Comparison of ENCODE assay signal across 9 cellular contexts in the genomic region with DNA sequence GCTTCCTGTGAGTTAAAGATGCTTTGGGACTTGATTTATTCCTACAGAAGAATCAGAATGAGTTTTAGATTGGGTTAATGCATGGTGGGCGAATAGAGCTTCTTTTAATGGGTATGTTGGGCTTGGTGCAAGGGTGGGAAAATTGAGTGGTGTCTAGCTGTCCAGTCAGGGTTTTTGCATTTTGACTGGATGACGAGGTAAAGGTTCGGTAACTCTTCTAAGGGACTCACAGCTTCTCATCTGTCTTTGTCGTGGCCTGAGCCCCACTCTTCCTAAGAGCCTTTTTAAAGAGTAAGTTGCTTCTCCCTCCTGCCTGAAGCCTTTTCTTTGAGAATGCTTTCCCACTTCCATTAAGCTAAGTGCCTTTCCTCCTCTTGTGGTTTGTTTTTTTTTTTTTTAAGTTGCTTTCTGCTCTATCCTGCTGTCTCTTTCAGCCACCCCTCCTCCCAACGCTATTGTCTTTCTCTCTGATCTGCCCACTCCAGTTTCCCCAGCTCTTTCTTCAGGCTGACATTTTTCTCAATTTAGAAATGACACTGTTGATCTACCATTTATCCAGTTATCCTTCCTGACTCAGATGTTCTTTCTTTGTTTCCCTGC. TPM values are rescaled to one million over a fixed set of nuclear protein-coding genes. Genes with fewer than 3 reads are reported as not detected.
A peak's percentile ranks its signal among the peaks of the same experiment; 100 is the strongest.
DNase-seq lines count a peak whose midpoint lies in the region; FAIRE-seq and TF ChIP-seq lines count a peak whose summit lies in the region.
"Had no signal": no experiment of that assay in that cellular context is flagged by ENCODE, and none has a peak within 500 bp of the region (broad histone marks: within the 10 kb centered on the region; RNA-seq: fewer than 3 reads in every experiment).

No MANE protein-coding gene starts in this region.

- peak overlapping the region; percentile 85 for H3K27ac Mint-ChIP-seq in T-helper 2 cell treated with Interferon-gamma antibody and Interleukin-4, amounts not matched to agents 5 μg/mL and 100 μg/mL, for 36 hours
- H3K27ac Mint-ChIP-seq in activated T-helper 1 cell treated with anti-CD3 and anti-CD28 coated beads, Interleukin-12 subunit alpha, Interleukin-12 subunit beta, Interleukin-2, Interleukin-4 antibody, amounts not matched to agents 30 ng/mL and 10 ng/mL and 1 ng/mL, durations not matched to agents 14 hours and 24 hours and 36 hours, result peak overlapping the region; percentile 77

- H3K4me2 ChIP-seq in keratinocyte (ENCODE audit: control insufficient read depth, extremely low read depth, insufficient read depth, low read depth, low read length), result peak overlapping the region; percentile 87

- dilution Hi-C loops in keratinocyte (cut with MboI; ENCODE audit: extremely low pct_ligation_motif_present, low sequenced_read_pairs), result no loop called here

- peak overlapping the region; percentile 97 for H3K9ac ChIP-seq in keratinocyte (ENCODE audit: control insufficient read depth, extremely low read depth, insufficient read depth, low read length)

- no peaks in the 10 kb centered on the region for H3K27me3 ChIP-seq in keratinocyte (ENCODE audit: control insufficient read depth, extremely low read depth, insufficient read depth, low read length)

- H3K4me1 ChIP-seq in keratinocyte (ENCODE audit: control insufficient read depth, extremely low read depth, insufficient read depth, low read length), result peaks cover 13% of the 10 kb centered on the region

- H3K9me3 ChIP-seq in keratinocyte (ENCODE audit: control insufficient read depth, low read depth, low read length), result no peaks in the 10 kb centered on the region

- H3K4me3 Mint-ChIP-seq in T-helper 2 cell treated with Interferon-gamma antibody and Interleukin-4, amounts not matched to agents 5 μg/mL and 100 μg/mL, for 36 hours, result peak overlapping the region; percentile 90
- H3K4me3 Mint-ChIP-seq in activated T-helper 1 cell treated with anti-CD3 and anti-CD28 coated beads, Interleukin-12 subunit alpha, Interleukin-12 subunit beta, Interleukin-2, Interleukin-4 antibody, amounts not matched to agents 30 ng/mL and 10 ng/mL and 1 ng/mL, durations not matched to agents 14 hours and 24 hours and 36 hours, result peak overlapping the region; percentile 96

- H3K27me3 Mint-ChIP-seq in T-helper 2 cell treated with Interferon-gamma antibody and Interleukin-4, amounts not matched to agents 5 μg/mL and 100 μg/mL, for 36 hours (ENCODE audit: low read depth), result no peaks in the 10 kb centered on the region
- peaks cover under 1% of the 10 kb centered on the region for H3K27me3 Mint-ChIP-seq in activated T-helper 1 cell treated with anti-CD3 and anti-CD28 coated beads, Interleukin-12 subunit alpha, Interleukin-12 subunit beta, Interleukin-2, Interleukin-4 antibody, amounts not matched to agents 30 ng/mL and 10 ng/mL and 1 ng/mL, durations not matched to agents 14 hours and 24 hours and 36 hours (ENCODE audit: insufficient read depth)

- H3K9me1 ChIP-seq in keratinocyte (ENCODE audit: control insufficient read depth, extremely low read depth, insufficient read depth, low read length), result no peaks in the 10 kb centered on the region

- intact Hi-C loops in activated T-helper 1 cell treated with anti-CD3 and anti-CD28 coated beads, Interleukin-12 subunit alpha, Interleukin-12 subunit beta, Interleukin-2, Interleukin-4 antibody, amounts not matched to agents 30 ng/mL and 10 ng/mL and 1 ng/mL, durations not matched to agents 14 hours and 24 hours and 36 hours (cut with micrococcal nuclease), result loop anchor here (5.0 to 10.0 kb wide), 3 partner anchors 72 to 668 kb away; a partner anchor contains a TSS

- H3K9me3 Mint-ChIP-seq in T-helper 2 cell treated with Interferon-gamma antibody and Interleukin-4, amounts not matched to agents 5 μg/mL and 100 μg/mL, for 36 hours, result no peaks in the 10 kb centered on the region
- no peaks in the 10 kb centered on the region for H3K9me3 Mint-ChIP-seq in activated T-helper 1 cell treated with anti-CD3 and anti-CD28 coated beads, Interleukin-12 subunit alpha, Interleukin-12 subunit beta, Interleukin-2, Interleukin-4 antibody, amounts not matched to agents 30 ng/mL and 10 ng/mL and 1 ng/mL, durations not matched to agents 14 hours and 24 hours and 36 hours

- no peak overlapping the region for H2AFZ ChIP-seq in keratinocyte (ENCODE audit: control insufficient read depth, low read length)

- peaks cover 19% of the 10 kb centered on the region for H3K36me3 Mint-ChIP-seq in T-helper 2 cell treated with Interferon-gamma antibody and Interleukin-4, amounts not matched to agents 5 μg/mL and 100 μg/mL, for 36 hours (ENCODE audit: low read depth)
- peaks cover 20% of the 10 kb centered on the region for H3K36me3 Mint-ChIP-seq in activated T-helper 1 cell treated with anti-CD3 and anti-CD28 coated beads, Interleukin-12 subunit alpha, Interleukin-12 subunit beta, Interleukin-2, Interleukin-4 antibody, amounts not matched to agents 30 ng/mL and 10 ng/mL and 1 ng/mL, durations not matched to agents 14 hours and 24 hours and 36 hours (ENCODE audit: low read depth)

- H3K36me3 ChIP-seq in keratinocyte (ENCODE audit: control insufficient read depth in 2 of 2, extremely low read depth in 1 of 2, insufficient read depth in 2 of 2, low read length in 2 of 2), result peaks cover 3 to 4% of the 10 kb centered on the region in 2 experiments

- H3K4me3 ChIP-seq in keratinocyte (ENCODE audit: control insufficient read depth in 2 of 3, extremely low read depth in 1 of 3, insufficient read depth in 2 of 3, low read depth in 1 of 3, low read length in 3 of 3), result peak overlapping the region; percentile 93 to 98 (median 96)

- peak overlapping the region; percentile 85 for H3K27ac ChIP-seq in keratinocyte (ENCODE audit: control insufficient read depth, insufficient read depth, low read length)
- peak overlapping the region; percentile 89 for H3K27ac ChIP-seq in substantia nigra (ENCODE audit: low read depth, low read length, poor library complexity, severe bottlenecking)

- no peaks in the 10 kb centered on the region for H4K20me1 ChIP-seq in keratinocyte (ENCODE audit: control insufficient read depth, extremely low read depth, insufficient read depth, low read length)

- H3K4me1 Mint-ChIP-seq in T-helper 2 cell treated with Interferon-gamma antibody and Interleukin-4, amounts not matched to agents 5 μg/mL and 100 μg/mL, for 36 hours (ENCODE audit: low read depth), result peaks cover 25% of the 10 kb centered on the region
- H3K4me1 Mint-ChIP-seq in activated T-helper 1 cell treated with anti-CD3 and anti-CD28 coated beads, Interleukin-12 subunit alpha, Interleukin-12 subunit beta, Interleukin-2, Interleukin-4 antibody, amounts not matched to agents 30 ng/mL and 10 ng/mL and 1 ng/mL, durations not matched to agents 14 hours and 24 hours and 36 hours (ENCODE audit: low read depth), result peaks cover 34% of the 10 kb centered on the region

- peaks cover 54% of the 10 kb centered on the region for H3K79me2 ChIP-seq in keratinocyte (ENCODE audit: control insufficient read depth, insufficient read depth, low read length)

- no peak for TF ChIP-seq CTCF in keratinocyte (optimal IDR thresholded peaks at IDR 0.05 in 1 of 3, IDR thresholded peaks at IDR 0.05 in 1 of 3, conservative IDR thresholded peaks at IDR 0.05 in 1 of 3; ENCODE audit: extremely low read depth in 1 of 3, insufficient read depth in 2 of 3, low read length in 3 of 3)

- no peak for DNase-seq in T-helper 2 cell treated with Interferon-gamma antibody and Interleukin-4, amounts not matched to agents 5 μg/mL and 100 μg/mL, for 36 hours (ENCODE audit: low spot score)
- no peak for DNase-seq in T-helper 2 cell
- no peak for DNase-seq in activated T-helper 1 cell treated with anti-CD3 and anti-CD28 coated beads, Interleukin-12 subunit alpha, Interleukin-12 subunit beta, Interleukin-2, Interleukin-4 antibody, amounts not matched to agents 30 ng/mL and 10 ng/mL and 1 ng/mL, durations not matched to agents 14 hours and 24 hours and 36 hours (ENCODE audit: low spot score)
- no peak for DNase-seq in keratinocyte (ENCODE audit: low read depth, low spot score)
- DNase-seq in substantia nigra (lab: John Stamatoyannopoulos, UW), result no peak
- DNase-seq in stimulated activated CD4-positive, alpha-beta T cell treated with anti-CD3 and anti-CD28 coated beads, Interleukin-4, amount 100 ng/mL, for 4 hours, result no peak
- DNase-seq in central memory CD4-positive, alpha-beta T cell, result no peak
- no peak for DNase-seq in effector CD4-positive, alpha-beta T cell
- DNase-seq: NCI-H345 had no signal

- FAIRE-seq in keratinocyte (lab: Jason Lieb, UNC), result no peak

RNA-seq across cellular contexts. Expression of a gene that starts 1.1 kb away (rescaled TPM):
- 84.5 and 93.1 TPM in 2 replicates for total RNA-seq in activated T-helper 1 cell treated with anti-CD3 and anti-CD28 coated beads, Interleukin-12 subunit alpha, Interleukin-12 subunit beta, Interleukin-2, Interleukin-4 antibody, amounts not matched to agents 30 ng/mL and 10 ng/mL and 1 ng/mL, durations not matched to agents 14 hours and 24 hours and 36 hours
- polyA plus RNA-seq in keratinocyte, result 14.5 to 43.9 TPM (median 16.8 TPM) in 3 replicates
- polyA plus RNA-seq in keratinocyte (2011; ENCODE audit: low read depth), result 15.6 TPM
- polyA plus RNA-seq in keratinocyte (2011; cell fraction: cytosol; rRNA removed), result 25.9 and 28.3 TPM in 2 replicates
- 62.6 and 66.3 TPM in 2 replicates for polyA plus RNA-seq in keratinocyte (2011; cell fraction: nucleus; rRNA removed)
- 26.6 and 28.8 TPM in 2 replicates for polyA plus RNA-seq in keratinocyte (2012; ENCODE audit: low replicate concordance)
- 23.0 to 75.8 TPM (median 23.5 TPM) in 3 replicates for polyA minus RNA-seq in keratinocyte
- 19.8 TPM for polyA minus RNA-seq in keratinocyte (2011; cell fraction: cytosol; rRNA and poly(A)+ RNA removed)
- 15.9 and 26.8 TPM in 2 replicates for polyA minus RNA-seq in keratinocyte (2011; cell fraction: nucleus; rRNA and poly(A)+ RNA removed)

RNA-seq across cellular contexts. Expression of a gene that starts 19.8 kb away (rescaled TPM):
- 1.1 TPM in 2 replicates for total RNA-seq in activated T-helper 1 cell treated with anti-CD3 and anti-CD28 coated beads, Interleukin-12 subunit alpha, Interleukin-12 subunit beta, Interleukin-2, Interleukin-4 antibody, amounts not matched to agents 30 ng/mL and 10 ng/mL and 1 ng/mL, durations not matched to agents 14 hours and 24 hours and 36 hours
- polyA plus RNA-seq in keratinocyte, result 0.04 to 0.05 TPM in 2 of 3 replicates, not detected in the other
- polyA plus RNA-seq in keratinocyte (2011; ENCODE audit: low read depth), result 0.56 TPM
- 0.05 TPM in 1 of 2 replicates, not detected in the other for polyA plus RNA-seq in keratinocyte (2011; cell fraction: cytosol; rRNA removed)
- polyA plus RNA-seq in keratinocyte (2011; cell fraction: nucleus; rRNA removed), result 0.23 and 0.32 TPM in 2 replicates
- polyA plus RNA-seq in keratinocyte (2012; ENCODE audit: low replicate concordance), result 0.05 and 0.23 TPM in 2 replicates
- not detected in 3 replicates for polyA minus RNA-seq in keratinocyte
- not detected for polyA minus RNA-seq in keratinocyte (2011; cell fraction: cytosol; rRNA and poly(A)+ RNA removed)
- polyA minus RNA-seq in keratinocyte (2011; cell fraction: nucleus; rRNA and poly(A)+ RNA removed), result not detected in 2 replicates

RNA-seq across cellular contexts. Expression of a gene that starts 20.1 kb away (rescaled TPM):
- total RNA-seq in activated T-helper 1 cell treated with anti-CD3 and anti-CD28 coated beads, Interleukin-12 subunit alpha, Interleukin-12 subunit beta, Interleukin-2, Interleukin-4 antibody, amounts not matched to agents 30 ng/mL and 10 ng/mL and 1 ng/mL, durations not matched to agents 14 hours and 24 hours and 36 hours, result 1.6 and 2.7 TPM in 2 replicates
- polyA plus RNA-seq in keratinocyte, result 3.6 to 18.7 TPM (median 6.1 TPM) in 3 replicates
- 0.82 TPM for polyA plus RNA-seq in keratinocyte (2011; ENCODE audit: low read depth)
- polyA plus RNA-seq in keratinocyte (2011; cell fraction: cytosol; rRNA removed), result 7.1 and 12.7 TPM in 2 replicates
- 15.7 and 19.5 TPM in 2 replicates for polyA plus RNA-seq in keratinocyte (2011; cell fraction: nucleus; rRNA removed)
- 5.8 and 21.7 TPM in 2 replicates for polyA plus RNA-seq in keratinocyte (2012; ENCODE audit: low replicate concordance)
- polyA minus RNA-seq in keratinocyte, result 9.7 to 64.5 TPM (median 12.2 TPM) in 3 replicates
- 20.1 TPM for polyA minus RNA-seq in keratinocyte (2011; cell fraction: cytosol; rRNA and poly(A)+ RNA removed)
- 16.4 and 16.9 TPM in 2 replicates for polyA minus RNA-seq in keratinocyte (2011; cell fraction: nucleus; rRNA and poly(A)+ RNA removed)

RNA-seq across cellular contexts. Expression of a gene that starts 47.6 kb away (rescaled TPM):
- 15.3 and 19.4 TPM in 2 replicates for total RNA-seq in activated T-helper 1 cell treated with anti-CD3 and anti-CD28 coated beads, Interleukin-12 subunit alpha, Interleukin-12 subunit beta, Interleukin-2, Interleukin-4 antibody, amounts not matched to agents 30 ng/mL and 10 ng/mL and 1 ng/mL, durations not matched to agents 14 hours and 24 hours and 36 hours
- polyA plus RNA-seq in keratinocyte, result 0.20 to 0.46 TPM (median 0.25 TPM) in 3 replicates
- polyA plus RNA-seq in keratinocyte (2011; ENCODE audit: low read depth), result 0.25 TPM
- 0.10 and 0.12 TPM in 2 replicates for polyA plus RNA-seq in keratinocyte (2011; cell fraction: cytosol; rRNA removed)
- polyA plus RNA-seq in keratinocyte (2011; cell fraction: nucleus; rRNA removed), result 1.1 and 1.2 TPM in 2 replicates
- polyA plus RNA-seq in keratinocyte (2012; ENCODE audit: low replicate concordance), result 0.50 and 0.66 TPM in 2 replicates
- 0.30 to 0.93 TPM (median 0.59 TPM) in 3 replicates for polyA minus RNA-seq in keratinocyte
- polyA minus RNA-seq in keratinocyte (2011; cell fraction: cytosol; rRNA and poly(A)+ RNA removed), result not detected
- polyA minus RNA-seq in keratinocyte (2011; cell fraction: nucleus; rRNA and poly(A)+ RNA removed), result 0.95 and 1.4 TPM in 2 replicates

RNA-seq across cellular contexts. Expression of a gene that starts 51.6 kb away (rescaled TPM):
- total RNA-seq in activated T-helper 1 cell treated with anti-CD3 and anti-CD28 coated beads, Interleukin-12 subunit alpha, Interleukin-12 subunit beta, Interleukin-2, Interleukin-4 antibody, amounts not matched to agents 30 ng/mL and 10 ng/mL and 1 ng/mL, durations not matched to agents 14 hours and 24 hours and 36 hours, result 40.5 and 42.3 TPM in 2 replicates
- 24.1 to 47.3 TPM (median 25.0 TPM) in 3 replicates for polyA plus RNA-seq in keratinocyte
- 8.5 TPM for polyA plus RNA-seq in keratinocyte (2011; ENCODE audit: low read depth)
- 20.8 and 29.3 TPM in 2 replicates for polyA plus RNA-seq in keratinocyte (2011; cell fraction: cytosol; rRNA removed)
- 58.8 and 74.9 TPM in 2 replicates for polyA plus RNA-seq in keratinocyte (2011; cell fraction: nucleus; rRNA removed)
- 20.8 and 30.9 TPM in 2 replicates for polyA plus RNA-seq in keratinocyte (2012; ENCODE audit: low replicate concordance)
- polyA minus RNA-seq in keratinocyte, result 28.2 to 54.5 TPM (median 34.5 TPM) in 3 replicates
- 64.1 TPM for polyA minus RNA-seq in keratinocyte (2011; cell fraction: cytosol; rRNA and poly(A)+ RNA removed)
- 56.0 and 58.9 TPM in 2 replicates for polyA minus RNA-seq in keratinocyte (2011; cell fraction: nucleus; rRNA and poly(A)+ RNA removed)
